ENCODE assay signal across 1 cellular context in the genomic region with DNA sequence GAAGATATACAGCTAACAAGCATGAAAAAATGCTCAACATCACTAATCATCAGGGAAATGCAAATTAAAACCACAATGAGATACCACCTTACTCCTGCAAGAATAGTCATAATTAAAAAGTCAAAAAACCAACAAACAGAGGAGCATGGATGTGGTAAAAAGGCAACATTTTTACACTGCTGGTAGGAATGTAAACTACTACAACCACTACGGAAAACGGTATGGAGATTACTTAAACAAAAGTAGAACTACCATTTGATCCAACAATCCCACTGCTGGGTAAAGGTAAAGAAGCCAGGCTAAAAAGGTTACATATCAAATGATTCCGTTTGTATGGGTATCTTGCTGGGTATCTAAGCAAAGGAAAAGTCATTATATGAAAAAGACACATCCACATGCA.
TF ChIP-seq lines count a peak whose summit lies in the region.

No MANE protein-coding gene starts in this region.

TF ChIP-seq in WTC11, 78 proteins besides CTCF, POLR2A, EP300 and RAD21 (continued from another document):
- TF ChIP-seq, protein P1, sequence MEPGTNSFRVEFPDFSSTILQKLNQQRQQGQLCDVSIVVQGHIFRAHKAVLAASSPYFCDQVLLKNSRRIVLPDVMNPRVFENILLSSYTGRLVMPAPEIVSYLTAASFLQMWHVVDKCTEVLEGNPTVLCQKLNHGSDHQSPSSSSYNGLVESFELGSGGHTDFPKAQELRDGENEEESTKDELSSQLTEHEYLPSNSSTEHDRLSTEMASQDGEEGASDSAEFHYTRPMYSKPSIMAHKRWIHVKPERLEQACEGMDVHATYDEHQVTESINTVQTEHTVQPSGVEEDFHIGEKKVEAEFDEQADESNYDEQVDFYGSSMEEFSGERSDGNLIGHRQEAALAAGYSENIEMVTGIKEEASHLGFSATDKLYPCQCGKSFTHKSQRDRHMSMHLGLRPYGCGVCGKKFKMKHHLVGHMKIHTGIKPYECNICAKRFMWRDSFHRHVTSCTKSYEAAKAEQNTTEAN (CRISPR knock-in tag; IDR thresholded peaks at IDR 0.05) = no peak
- TF ChIP-seq, protein P2, sequence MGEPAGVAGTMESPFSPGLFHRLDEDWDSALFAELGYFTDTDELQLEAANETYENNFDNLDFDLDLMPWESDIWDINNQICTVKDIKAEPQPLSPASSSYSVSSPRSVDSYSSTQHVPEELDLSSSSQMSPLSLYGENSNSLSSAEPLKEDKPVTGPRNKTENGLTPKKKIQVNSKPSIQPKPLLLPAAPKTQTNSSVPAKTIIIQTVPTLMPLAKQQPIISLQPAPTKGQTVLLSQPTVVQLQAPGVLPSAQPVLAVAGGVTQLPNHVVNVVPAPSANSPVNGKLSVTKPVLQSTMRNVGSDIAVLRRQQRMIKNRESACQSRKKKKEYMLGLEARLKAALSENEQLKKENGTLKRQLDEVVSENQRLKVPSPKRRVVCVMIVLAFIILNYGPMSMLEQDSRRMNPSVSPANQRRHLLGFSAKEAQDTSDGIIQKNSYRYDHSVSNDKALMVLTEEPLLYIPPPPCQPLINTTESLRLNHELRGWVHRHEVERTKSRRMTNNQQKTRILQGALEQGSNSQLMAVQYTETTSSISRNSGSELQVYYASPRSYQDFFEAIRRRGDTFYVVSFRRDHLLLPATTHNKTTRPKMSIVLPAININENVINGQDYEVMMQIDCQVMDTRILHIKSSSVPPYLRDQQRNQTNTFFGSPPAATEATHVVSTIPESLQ (CRISPR knock-in tag; IDR thresholded peaks at IDR 0.05) = no peak
TF ChIP-seq in WTC11: peak in this region for 0.
